8 cellular contexts compared by ENCODE assay signal in the genomic region with DNA sequence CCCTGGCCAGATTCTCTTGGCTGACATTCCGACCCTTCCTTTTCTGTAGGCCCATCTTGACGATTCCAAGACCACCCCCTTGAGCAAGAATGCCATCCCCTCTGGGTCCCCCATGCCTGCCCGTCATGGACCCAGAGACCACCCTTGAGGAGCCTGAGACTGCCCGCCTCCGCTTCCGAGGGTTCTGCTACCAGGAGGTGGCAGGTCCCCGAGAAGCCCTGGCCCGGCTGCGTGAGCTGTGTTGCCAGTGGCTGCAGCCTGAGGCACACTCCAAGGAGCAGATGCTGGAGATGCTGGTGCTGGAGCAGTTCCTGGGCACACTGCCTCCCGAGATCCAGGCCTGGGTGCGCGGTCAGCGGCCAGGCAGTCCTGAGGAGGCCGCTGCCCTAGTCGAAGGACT. TPM values are rescaled to one million over a fixed set of nuclear protein-coding genes. Genes with fewer than 3 reads are reported as not detected.
DNase-seq lines count a peak whose midpoint lies in the region; ATAC-seq and TF ChIP-seq lines count a peak whose summit lies in the region.

No MANE protein-coding gene starts in this region.

- H3K9me3 Mint-ChIP-seq in CD14-positive monocyte (no peaks in the 10 kb centered on the region), osteocyte (ENCODE audit: unreplicated experiment) (no peaks in the 10 kb centered on the region)

- H3K27ac Mint-ChIP-seq in CD14-positive monocyte (peak overlapping the region in 6 of 7 donors; percentile 43 to 99 (median 90)), osteocyte (ENCODE audit: unreplicated experiment) (peak overlapping the region; percentile 98)

- ATAC-seq in HG03045 (IDR thresholded peaks at IDR 0.05; ENCODE audit: unreplicated experiment) (no peak), GM21576 (IDR thresholded peaks at IDR 0.05; ENCODE audit: unreplicated experiment) (no peak), HG03135 (IDR thresholded peaks at IDR 0.05; ENCODE audit: unreplicated experiment) (no peak)

- H3K27me3 Mint-ChIP-seq in CD14-positive monocyte (ENCODE audit: low read depth in 3 of 3) (peaks cover 2 to 6% (median 2%) of the 10 kb centered on the region in 3 donors), osteocyte (ENCODE audit: unreplicated experiment) (no peaks in the 10 kb centered on the region)

- H4K20me1 ChIP-seq in OCI-LY3 (ENCODE audit: insufficient read depth, low read length) = no peaks in the 10 kb centered on the region

- H3K4me3 ChIP-seq in OCI-LY3 (ENCODE audit: low read length) = peak overlapping the region; percentile 83

- peak overlapping the region; percentile 84 for H3K9ac ChIP-seq in OCI-LY3 (ENCODE audit: low read length)

- DNase-seq in CD14-positive monocyte (ENCODE audit: low spot score) (no peak), epithelial cell of prostate (ENCODE audit: low read depth, low spot score) (no peak), osteocyte (ENCODE audit: extremely low spot score, unreplicated experiment) (no peak), COR-L47 (lab: John Stamatoyannopoulos, UW) (no peak)

- H3K4me3 Mint-ChIP-seq in CD14-positive monocyte (peak overlapping the region; percentile 86 to 95), osteocyte (ENCODE audit: unreplicated experiment) (peak overlapping the region; percentile 90)

- peaks cover 17% of the 10 kb centered on the region for H3K4me1 Mint-ChIP-seq in CD14-positive monocyte
- peaks cover 20% of the 10 kb centered on the region for H3K4me1 Mint-ChIP-seq in osteocyte (ENCODE audit: unreplicated experiment)

- H3K27me3 ChIP-seq in OCI-LY3 (ENCODE audit: low read depth, low read length) = no peaks in the 10 kb centered on the region

- H3K27ac ChIP-seq in OCI-LY3 (ENCODE audit: low read length) (peak overlapping the region; percentile 83), epithelial cell of prostate (peak overlapping the region; percentile 79)

- H3K36me3 ChIP-seq in OCI-LY3 (replicated peaks; ENCODE audit: low read depth, low read length) = peaks cover 16% of the 10 kb centered on the region

- H2AFZ ChIP-seq in OCI-LY3 (ENCODE audit: low read depth, low read length) = no peak overlapping the region

- H3K4me2 ChIP-seq in OCI-LY3 (ENCODE audit: low read length) = peak overlapping the region; percentile 86

- peaks cover 25% of the 10 kb centered on the region for H3K4me1 ChIP-seq in OCI-LY3 (ENCODE audit: low read length)

- H3K36me3 Mint-ChIP-seq in CD14-positive monocyte = peaks cover 15 to 21% of the 10 kb centered on the region in 2 donors
- peaks cover 10% of the 10 kb centered on the region for H3K36me3 Mint-ChIP-seq in osteocyte (ENCODE audit: unreplicated experiment)

- no peaks in the 10 kb centered on the region for H3K9me3 ChIP-seq in OCI-LY3 (ENCODE audit: insufficient read depth, low read length)

- intact Hi-C loops in CD14-positive monocyte (cut with micrococcal nuclease) = no loop called here

- H3K79me2 ChIP-seq in OCI-LY3 (ENCODE audit: low read length) = no peaks in the 10 kb centered on the region

- TF ChIP-seq CTCF in CD14-positive monocyte (IDR thresholded peaks at IDR 0.05) = no peak
- TF ChIP-seq CTCF in OCI-LY3 (IDR thresholded peaks at IDR 0.05; ENCODE audit: low read depth, low read length) = no peak
- TF ChIP-seq CTCF in osteocyte (IDR thresholded peaks at IDR 0.05) = no peak

RNA-seq across cellular contexts. Expression of a gene that starts 1.0 kb away (rescaled TPM):
- 1 to 10 TPM; 2.0 to 2.2 TPM for polyA plus RNA-seq in CD14-positive monocyte
- total RNA-seq in osteocyte = 15.5 and 15.9 TPM in 2 replicates

RNA-seq across cellular contexts. Expression of a gene that starts 10.2 kb away (rescaled TPM):
- polyA plus RNA-seq in CD14-positive monocyte = 1 to 10 TPM; 4.1 to 5.3 TPM
- 12.9 and 14.8 TPM in 2 replicates for total RNA-seq in osteocyte

RNA-seq across cellular contexts. Expression of a gene that starts 25.7 kb away (rescaled TPM):
- polyA plus RNA-seq in CD14-positive monocyte = under 1 TPM; 0.46 to 0.82 TPM
- total RNA-seq in osteocyte = 7.4 and 8.2 TPM in 2 replicates

RNA-seq across cellular contexts. Expression of a gene that starts 34.7 kb away (rescaled TPM):
- 1 to 10 TPM; 2.8 to 2.9 TPM for polyA plus RNA-seq in CD14-positive monocyte
- total RNA-seq in osteocyte = 7.5 and 8.8 TPM in 2 replicates

RNA-seq across cellular contexts. Expression of a gene that starts 37.2 kb away (rescaled TPM):
- under 1 TPM; 0.40 to 0.92 TPM for polyA plus RNA-seq in CD14-positive monocyte
- 0.71 and 1.2 TPM in 2 replicates for total RNA-seq in osteocyte
